ENCODE assay signal across 8 cellular contexts in the genomic region with DNA sequence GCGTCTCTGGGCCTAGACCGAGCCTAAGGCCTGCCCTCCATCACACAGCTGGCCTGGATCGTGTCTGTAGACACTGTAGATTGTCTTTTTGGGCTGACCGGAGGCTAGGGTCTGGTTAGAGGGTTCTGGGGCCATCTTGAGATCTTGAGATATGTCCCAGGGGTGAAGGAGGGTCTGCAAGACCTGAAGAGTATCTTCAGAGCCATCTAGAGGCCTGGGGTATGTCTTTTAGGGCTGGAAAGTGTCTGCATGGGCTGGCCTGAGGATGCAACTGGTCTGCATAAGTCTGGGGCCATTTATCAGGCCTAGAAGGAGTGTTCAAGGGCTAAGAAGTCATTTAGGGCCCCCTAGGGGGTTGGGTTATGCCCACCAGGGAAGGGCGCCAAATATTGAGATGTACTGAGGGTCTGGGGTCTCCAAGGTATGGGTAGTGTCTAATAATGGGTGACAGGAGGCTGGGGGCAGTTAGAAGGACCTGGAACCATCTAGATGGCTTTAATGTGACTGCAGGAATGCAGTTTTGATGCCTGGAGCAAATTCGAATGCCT. TPM values are rescaled to one million over a fixed set of nuclear protein-coding genes. Genes with fewer than 3 reads are reported as not detected.
DNase-seq lines count a peak whose midpoint lies in the region; ATAC-seq and TF ChIP-seq lines count a peak whose summit lies in the region.

No MANE protein-coding gene starts in this region.

- DNase-seq in NCI-H82 (lab: John Stamatoyannopoulos, UW) (peak; percentile 47), NCI-H82 treated with DMSO at 0.1 percent for 48 hours (lab: John Stamatoyannopoulos, UW; ENCODE audit: unreplicated experiment) (no peak), midbrain (lab: John Stamatoyannopoulos, UW) (no peak), kidney glomerular epithelial cell (lab: John Stamatoyannopoulos, UW) (no peak), SW480 (ENCODE audit: low spot score) (no peak)
- DNase-seq in activated CD8-positive, alpha-beta T cell treated with anti-CD3 and anti-CD28 coated beads for 36 hours, result no peak

- H3K27me3 ChIP-seq in iPS-18a (ENCODE audit: control insufficient read depth, insufficient read depth, low read length) (peaks cover 10% of the 10 kb centered on the region), subcutaneous abdominal adipose tissue (ENCODE audit: control insufficient read depth in 5 of 5, insufficient read depth in 4 of 5, low read length in 5 of 5) (peaks cover 0 to 5% (median 0%) of the 10 kb centered on the region in 5 donors)

- H3K4me3 ChIP-seq in iPS-18a (ENCODE audit: low read length), result peak overlapping the region; percentile 98
- H3K4me3 ChIP-seq in subcutaneous abdominal adipose tissue (ENCODE audit: low read depth in 1 of 5, low read length in 5 of 5), result peak overlapping the region; percentile 89 to 99 (median 95)

- H3K4me3 Mint-ChIP-seq in activated CD8-positive, alpha-beta T cell treated with anti-CD3 and anti-CD28 coated beads for 36 hours, result peak overlapping the region; percentile 92

- H3K27me3 Mint-ChIP-seq in activated CD8-positive, alpha-beta T cell treated with anti-CD3 and anti-CD28 coated beads for 36 hours, result no peaks in the 10 kb centered on the region

- no peaks in the 10 kb centered on the region for H3K9me3 Mint-ChIP-seq in activated CD8-positive, alpha-beta T cell treated with anti-CD3 and anti-CD28 coated beads for 36 hours

- peak overlapping the region; percentile 99 for H3K27ac Mint-ChIP-seq in activated CD8-positive, alpha-beta T cell treated with anti-CD3 and anti-CD28 coated beads for 36 hours

- no peak for TF ChIP-seq CTCF in activated CD8-positive, alpha-beta T cell treated with anti-CD3 and anti-CD28 coated beads for 36 hours (IDR thresholded peaks at IDR 0.05)

- intact Hi-C loops in activated CD8-positive, alpha-beta T cell treated with anti-CD3 and anti-CD28 coated beads for 36 hours (cut with micrococcal nuclease), result loop anchor here (5.0 kb wide), 1 partner anchor 35 kb away; the partner anchor contains the start of gene PRMT1

- CTCF ChIA-PET in activated CD8-positive, alpha-beta T cell treated with anti-CD3 and anti-CD28 coated beads for 36 hours (lab: Charles Lee), result interaction anchor here (1.0 to 1.5 kb wide), 5 partner anchors 29 to 96 kb away, joined by 3 to 5 read pairs (median 4); no protein-coding TSS in a partner anchor

- ATAC-seq in activated CD8-positive, alpha-beta T cell treated with anti-CD3 and anti-CD28 coated beads for 36 hours, result no peak

- POLR2A ChIA-PET in activated CD8-positive, alpha-beta T cell treated with anti-CD3 and anti-CD28 coated beads for 36 hours (lab: Charles Lee), result interaction anchor here (0.6 to 3.3 kb wide), 6 partner anchors 14 to 1516 kb away, joined by 3 to 16 read pairs (median 4); partner anchors contain the start of genes BCL2L12 and IRF3

- peaks cover 37% of the 10 kb centered on the region for H3K4me1 ChIP-seq in iPS-18a (ENCODE audit: control insufficient read depth, low read depth, low read length)
- peaks cover 17 to 67% (median 62%) of the 10 kb centered on the region in 5 donors for H3K4me1 ChIP-seq in subcutaneous abdominal adipose tissue (ENCODE audit: control insufficient read depth in 5 of 5, insufficient read depth in 5 of 5, low read length in 5 of 5)

- H3K27ac ChIP-seq in iPS-18a (ENCODE audit: low read length), result peak overlapping the region; percentile 91
- peak overlapping the region; percentile 91 for H3K27ac ChIP-seq in subcutaneous abdominal adipose tissue (ENCODE audit: low read depth, low read length)

- peaks cover 36% of the 10 kb centered on the region for H3K4me1 Mint-ChIP-seq in activated CD8-positive, alpha-beta T cell treated with anti-CD3 and anti-CD28 coated beads for 36 hours (ENCODE audit: low read depth)

- H3K36me3 ChIP-seq in iPS-18a (ENCODE audit: control insufficient read depth, low read depth, low read length) (peaks cover 11% of the 10 kb centered on the region), subcutaneous abdominal adipose tissue (ENCODE audit: control insufficient read depth in 5 of 5, insufficient read depth in 5 of 5, low read length in 5 of 5) (peaks cover 0 to 26% (median 24%) of the 10 kb centered on the region in 5 donors)

- peaks cover 12% of the 10 kb centered on the region for H3K36me3 Mint-ChIP-seq in activated CD8-positive, alpha-beta T cell treated with anti-CD3 and anti-CD28 coated beads for 36 hours (ENCODE audit: low read depth)

- H3K9ac ChIP-seq in iPS-18a (ENCODE audit: low read length), result peak overlapping the region; percentile 98
- H3K9ac ChIP-seq in subcutaneous abdominal adipose tissue (ENCODE audit: low read length in 5 of 5), result peak overlapping the region; percentile 98 to 100 (median 100)

- H3K9me3 ChIP-seq in iPS-18a (ENCODE audit: control insufficient read depth, low read depth, low read length) (no peaks in the 10 kb centered on the region), subcutaneous abdominal adipose tissue (ENCODE audit: control insufficient read depth in 5 of 5, low read length in 5 of 5) (no peaks in the 10 kb centered on the region)

RNA-seq across cellular contexts. Expression of gene SCAF1, which starts 0.6 kb away (rescaled TPM):
- 10 to 100 TPM; 54.5 to 57.2 TPM for total RNA-seq in activated CD8-positive, alpha-beta T cell treated with anti-CD3 and anti-CD28 coated beads for 36 hours

RNA-seq across cellular contexts. Expression of gene RRAS, which starts 2.6 kb away (rescaled TPM):
- total RNA-seq in activated CD8-positive, alpha-beta T cell treated with anti-CD3 and anti-CD28 coated beads for 36 hours, result 1 to 10 TPM; 6.3 to 7.1 TPM

RNA-seq across cellular contexts. Expression of gene IRF3, which starts 23.1 kb away (rescaled TPM):
- total RNA-seq in activated CD8-positive, alpha-beta T cell treated with anti-CD3 and anti-CD28 coated beads for 36 hours, result 100 to 1,000 TPM in 1 of 2 experiments, 10 to 100 TPM in 1; 90.8 to 108 TPM

RNA-seq across cellular contexts. Expression of gene BCL2L12, which starts 23.2 kb away (rescaled TPM):
- 10 to 100 TPM; 63.4 to 64.6 TPM for total RNA-seq in activated CD8-positive, alpha-beta T cell treated with anti-CD3 and anti-CD28 coated beads for 36 hours

RNA-seq across cellular contexts. Expression of gene PRMT1, which starts 34.5 kb away (rescaled TPM):
- total RNA-seq in activated CD8-positive, alpha-beta T cell treated with anti-CD3 and anti-CD28 coated beads for 36 hours, result 100 to 1,000 TPM; 419 to 437 TPM
